ENCODE assay signal across 10 cellular contexts in genomic region chr2:13558368-13558767, GRCh38.
DNase-seq lines count a peak whose midpoint lies in the region; ATAC-seq, FAIRE-seq and TF ChIP-seq lines count a peak whose summit lies in the region.
"Had no signal": no experiment of that assay in that cellular context is flagged by ENCODE, and none has a peak within 500 bp of the region (broad histone marks: within the 10 kb centered on the region; RNA-seq: fewer than 3 reads in every experiment).

No MANE protein-coding gene starts in this region.

- POLR2A ChIA-PET in Caco-2 (lab: Charles Lee) = no interaction called here

- CTCF ChIA-PET in Caco-2 (lab: Charles Lee) = no interaction called here

- H3K9me3 ChIP-seq in Caco-2 = no peaks in the 10 kb centered on the region
- H3K9me3 ChIP-seq in esophagus muscularis mucosa = no peaks in the 10 kb centered on the region

- no peaks in the 10 kb centered on the region for H3K27me3 Mint-ChIP-seq in Caco-2 (ENCODE audit: insufficient read depth, unreplicated experiment)
- no peaks in the 10 kb centered on the region for H3K27me3 Mint-ChIP-seq in activated T-helper 2 cell treated with anti-CD3 and anti-CD28 coated beads, Interferon-gamma antibody, Interleukin-2, Interleukin-4, amounts not matched to agents 10 μg/mL and 5 μg/mL and 100 μg/mL, durations not matched to agents 14 hours and 24 hours and 36 hours (ENCODE audit: low read depth)

- H3K4me1 ChIP-seq in Caco-2 = peaks cover 27% of the 10 kb centered on the region
- no peaks in the 10 kb centered on the region for H3K4me1 ChIP-seq in esophagus muscularis mucosa

- H3K4me3 ChIP-seq in Caco-2 (ENCODE audit: low read depth, low read length) (no peak overlapping the region), bronchial epithelial cell (ENCODE audit: low read depth, low read length) (no peak overlapping the region), esophagus muscularis mucosa (no peak overlapping the region)

- H3K9me3 Mint-ChIP-seq in Caco-2 (ENCODE audit: unreplicated experiment) = peaks cover 34% of the 10 kb centered on the region
- H3K9me3 Mint-ChIP-seq in activated T-helper 2 cell treated with anti-CD3 and anti-CD28 coated beads, Interferon-gamma antibody, Interleukin-2, Interleukin-4, amounts not matched to agents 10 μg/mL and 5 μg/mL and 100 μg/mL, durations not matched to agents 14 hours and 24 hours and 36 hours = peaks cover 14% of the 10 kb centered on the region

- no peak for TF ChIP-seq POLR2A in esophagus muscularis mucosa (IDR thresholded peaks at IDR 0.05; ENCODE audit: low read depth)

- no peak for TF ChIP-seq CTCF in Caco-2 (IDR thresholded peaks at IDR 0.05; ENCODE audit: insufficient read depth in 1 of 2, low read depth in 1 of 2, low read length in 1 of 2, severe bottlenecking in 1 of 2, unreplicated experiment in 1 of 2)
- no peak for TF ChIP-seq CTCF in bronchial epithelial cell (IDR thresholded peaks at IDR 0.05; ENCODE audit: insufficient read depth, low read length, severe bottlenecking)
- TF ChIP-seq CTCF in esophagus muscularis mucosa (IDR thresholded peaks at IDR 0.05) = no peak

- ATAC-seq in GM21619 (IDR thresholded peaks at IDR 0.05; ENCODE audit: unreplicated experiment) = peak; percentile 56

- peak overlapping the region; percentile 22 for H3K4me3 Mint-ChIP-seq in Caco-2 (ENCODE audit: unreplicated experiment)
- H3K4me3 Mint-ChIP-seq in activated T-helper 2 cell treated with anti-CD3 and anti-CD28 coated beads, Interferon-gamma antibody, Interleukin-2, Interleukin-4, amounts not matched to agents 10 μg/mL and 5 μg/mL and 100 μg/mL, durations not matched to agents 14 hours and 24 hours and 36 hours (ENCODE audit: low read depth) = no peak overlapping the region

- H3K36me3 Mint-ChIP-seq in Caco-2 (ENCODE audit: insufficient read depth, unreplicated experiment) = no peaks in the 10 kb centered on the region
- no peaks in the 10 kb centered on the region for H3K36me3 Mint-ChIP-seq in activated T-helper 2 cell treated with anti-CD3 and anti-CD28 coated beads, Interferon-gamma antibody, Interleukin-2, Interleukin-4, amounts not matched to agents 10 μg/mL and 5 μg/mL and 100 μg/mL, durations not matched to agents 14 hours and 24 hours and 36 hours (ENCODE audit: low read depth)

- peaks cover 20% of the 10 kb centered on the region for H3K4me1 Mint-ChIP-seq in Caco-2 (ENCODE audit: low read depth, unreplicated experiment)
- H3K4me1 Mint-ChIP-seq in activated T-helper 2 cell treated with anti-CD3 and anti-CD28 coated beads, Interferon-gamma antibody, Interleukin-2, Interleukin-4, amounts not matched to agents 10 μg/mL and 5 μg/mL and 100 μg/mL, durations not matched to agents 14 hours and 24 hours and 36 hours (ENCODE audit: low read depth) = no peaks in the 10 kb centered on the region

- no peaks in the 10 kb centered on the region for H3K36me3 ChIP-seq in Caco-2 (ENCODE audit: control insufficient read depth, insufficient read depth, low read length)
- no peaks in the 10 kb centered on the region for H3K36me3 ChIP-seq in bronchial epithelial cell (ENCODE audit: control insufficient read depth, insufficient read depth, low read length)
- no peaks in the 10 kb centered on the region for H3K36me3 ChIP-seq in esophagus muscularis mucosa

- whole genome bisulfite sequencing in esophagus muscularis mucosa = 62% methylated on average over 3 of the region's 3 CpGs

- peak; percentile 67 to 75 for DNase-seq in Caco-2
- DNase-seq in HPDE6-E6E7 (ENCODE audit: extremely low spot score) = peak; percentile 74
- peak; percentile 95 for DNase-seq in bronchial epithelial cell (ENCODE audit: low read depth)
- no peak for DNase-seq in activated T-helper 2 cell treated with anti-CD3 and anti-CD28 coated beads, Interferon-gamma antibody, Interleukin-2, Interleukin-4, amounts not matched to agents 10 μg/mL and 5 μg/mL and 100 μg/mL, durations not matched to agents 14 hours and 24 hours and 36 hours (ENCODE audit: low spot score)
- DNase-seq in OCI-M2 (lab: John Stamatoyannopoulos, UW; ENCODE audit: unreplicated experiment) = no peak
- DNase-seq in stimulated activated CD4-positive, alpha-beta T cell treated with anti-CD3 and anti-CD28 coated beads, Interleukin-4, amount 100 ng/mL, for 1 hour = no peak
- no peak for DNase-seq in esophagus muscularis mucosa (ENCODE audit: extremely low spot score)
- DNase-seq: stimulated activated naive CD4-positive, alpha-beta T cell had no signal

- no peak overlapping the region for H3K27ac ChIP-seq in esophagus muscularis mucosa (replicated peaks in 1 of 4)

- H3K27me3 ChIP-seq in Caco-2 (replicated peaks; ENCODE audit: control insufficient read depth, insufficient read depth, low read length) (no peaks in the 10 kb centered on the region), bronchial epithelial cell (ENCODE audit: control insufficient read depth, insufficient read depth, low read length) (no peaks in the 10 kb centered on the region), esophagus muscularis mucosa (no peaks in the 10 kb centered on the region)

- no TSS peak for BruUV-seq in Caco-2 (replicated peaks; lab: Mats Ljungman, UMichigan)

- H3K27ac Mint-ChIP-seq in Caco-2 (ENCODE audit: unreplicated experiment) = peak overlapping the region; percentile 91
- no peak overlapping the region for H3K27ac Mint-ChIP-seq in activated T-helper 2 cell treated with anti-CD3 and anti-CD28 coated beads, Interferon-gamma antibody, Interleukin-2, Interleukin-4, amounts not matched to agents 10 μg/mL and 5 μg/mL and 100 μg/mL, durations not matched to agents 14 hours and 24 hours and 36 hours

- no peak for FAIRE-seq in bronchial epithelial cell (lab: Jason Lieb, UNC)
- FAIRE-seq: TTC549 had no signal

- TF ChIP-seq EP300 in esophagus muscularis mucosa (IDR thresholded peaks at IDR 0.05) = no peak

- intact Hi-C loops in Caco-2 (cut with micrococcal nuclease; ENCODE audit: unreplicated experiment) = loop anchor here (1.0 kb wide), 1 partner anchor 20 kb away; no protein-coding TSS in a partner anchor
- intact Hi-C loops in activated T-helper 2 cell treated with anti-CD3 and anti-CD28 coated beads, Interferon-gamma antibody, Interleukin-2, Interleukin-4, amounts not matched to agents 10 μg/mL and 5 μg/mL and 100 μg/mL, durations not matched to agents 14 hours and 24 hours and 36 hours (cut with micrococcal nuclease) = no loop called here
- intact Hi-C loops in esophagus muscularis mucosa (cut with DNase I) = no loop called here

Comparison
In these comparisons a context has a peak if more than half of its experiments do, and no peak if none do; other contexts are left out.
1. DNase-seq: peak in Caco-2 (2 of 2), HPDE6-E6E7 (single experiment) and bronchial epithelial cell (single experiment); none in activated T-helper 2 cell treated with anti-CD3 and anti-CD28 coated beads, Interferon-gamma antibody, Interleukin-2, Interleukin-4, amounts not matched to agents 10 μg/mL and 5 μg/mL and 100 μg/mL, durations not matched to agents 14 hours and 24 hours and 36 hours (single experiment), OCI-M2 (single experiment), stimulated activated CD4-positive, alpha-beta T cell treated with anti-CD3 and anti-CD28 coated beads, Interleukin-4, amount 100 ng/mL, for 1 hour (single experiment) and esophagus muscularis mucosa (single experiment).